In the genomic region with DNA sequence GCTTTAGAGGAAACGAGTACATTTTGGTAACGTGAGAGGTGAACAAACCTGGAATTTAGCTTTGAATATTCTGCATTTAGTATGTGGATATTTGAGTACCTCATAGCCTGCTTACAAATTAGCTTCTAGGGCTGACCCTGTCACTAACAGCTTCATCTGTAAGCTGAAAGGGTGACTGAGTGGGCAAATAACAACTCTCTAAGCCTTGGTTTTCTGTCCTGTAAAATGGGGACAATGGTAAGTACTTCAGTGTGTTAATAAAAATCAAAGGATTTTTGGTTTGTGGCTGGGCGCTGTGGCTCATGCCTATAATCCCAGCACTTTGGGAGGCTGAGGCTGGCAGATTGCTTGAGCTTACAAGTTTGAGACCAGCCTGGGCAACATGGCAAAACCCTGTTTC, we compare ENCODE assay signal across 22 cellular contexts. TPM values are rescaled to one million over a fixed set of nuclear protein-coding genes. Genes with fewer than 3 reads are reported as not detected.
DNase-seq lines count a peak whose midpoint lies in the region; ATAC-seq, FAIRE-seq and TF ChIP-seq lines count a peak whose summit lies in the region.
"Had no signal": no experiment of that assay in that cellular context is flagged by ENCODE, and none has a peak within 500 bp of the region (broad histone marks: within the 10 kb centered on the region; RNA-seq: fewer than 3 reads in every experiment).

No MANE protein-coding gene starts in this region.

- no peak overlapping the region for H3K4me3 ChIP-seq in A549
- no peak overlapping the region for H3K4me3 ChIP-seq in PC-3 (ENCODE audit: low read length)
- no peak overlapping the region for H3K4me3 ChIP-seq in astrocyte (ENCODE audit: insufficient read depth, low read depth, low read length)
- no peak overlapping the region for H3K4me3 ChIP-seq in mesenchymal stem cell (ENCODE audit: insufficient read depth in 1 of 2, low read depth in 1 of 2, low read length in 2 of 2)
- H3K4me3 ChIP-seq: BLaER1 treated with 17β-estradiol and CSF1 and Interleukin-3, amounts not matched to agents 10 nM and 100 nM; HAP-1 had no signal

- H3K9ac ChIP-seq in PC-3 (ENCODE audit: low read length) (no peak overlapping the region), astrocyte (ENCODE audit: low read length) (no peak overlapping the region), mesenchymal stem cell (ENCODE audit: low read length) (no peak overlapping the region)
- H3K9ac ChIP-seq: BLaER1 treated with 17β-estradiol and CSF1 and Interleukin-3, amounts not matched to agents 10 nM and 100 nM had no signal

- H3K14ac ChIP-seq in mesenchymal stem cell (ENCODE audit: low read length in 2 of 2) = no peak overlapping the region

- H3K9me2 ChIP-seq in PC-3 (replicated peaks; ENCODE audit: low read length) = no peaks in the 10 kb centered on the region

- peak overlapping the region; percentile 20 for H3K4me3 Mint-ChIP-seq in astrocyte (ENCODE audit: unreplicated experiment)
- no peak overlapping the region for H3K4me3 Mint-ChIP-seq in CD4-positive, alpha-beta T cell
- H3K4me3 Mint-ChIP-seq: CD8-positive, alpha-beta T cell; HFFc6 had no signal

- H3K27ac ChIP-seq in A549 = peak overlapping the region; percentile 53 to 86
- peak overlapping the region; percentile 91; the same call in 1 of the 2 replicates for H3K27ac ChIP-seq in PC-3 (ENCODE audit: low read length)
- H3K27ac ChIP-seq in astrocyte (ENCODE audit: low read depth, low read length) = no peak overlapping the region
- no peak overlapping the region for H3K27ac ChIP-seq in mesenchymal stem cell (ENCODE audit: low read length, poor library complexity, severe bottlenecking)
- no peak overlapping the region for H3K27ac ChIP-seq in CD4-positive, alpha-beta T cell (ENCODE audit: low read depth, low read length)
- H3K27ac ChIP-seq: BLaER1 treated with 17β-estradiol and CSF1 and Interleukin-3, amounts not matched to agents 10 nM and 100 nM had no signal

- H3K4me2 ChIP-seq in A549 (no peak overlapping the region; the same call in 2 of the 3 replicates), PC-3 (ENCODE audit: low read length) (no peak overlapping the region), astrocyte (ENCODE audit: low read length) (no peak overlapping the region), mesenchymal stem cell (ENCODE audit: low read length, poor library complexity, severe bottlenecking) (no peak overlapping the region)
- H3K4me2 ChIP-seq: BLaER1 treated with 17β-estradiol and CSF1 and Interleukin-3, amounts not matched to agents 10 nM and 100 nM had no signal

- H2BK120ac ChIP-seq in mesenchymal stem cell (ENCODE audit: low read depth, low read length) = no peak overlapping the region

- no peak for TF ChIP-seq EP300 in A549 (IDR thresholded peaks at IDR 0.05)

- H3K27ac Mint-ChIP-seq in astrocyte (ENCODE audit: unreplicated experiment) = peak overlapping the region; percentile 27
- H3K27ac Mint-ChIP-seq in CD4-positive, alpha-beta T cell = no peak overlapping the region
- H3K27ac Mint-ChIP-seq: CD8-positive, alpha-beta T cell; HFFc6 had no signal

- H3F3A ChIP-seq in PC-3 (ENCODE audit: low read length, unreplicated experiment) = peaks cover 19% of the 10 kb centered on the region

- no peak overlapping the region for H4K8ac ChIP-seq in mesenchymal stem cell (ENCODE audit: low read length)

- H3K18ac ChIP-seq in mesenchymal stem cell (ENCODE audit: low read depth in 1 of 2, low read length in 2 of 2) = no peak overlapping the region

- no peaks in the 10 kb centered on the region for H3K27me3 Mint-ChIP-seq in astrocyte (ENCODE audit: low read depth, unreplicated experiment)
- no peaks in the 10 kb centered on the region for H3K27me3 Mint-ChIP-seq in CD4-positive, alpha-beta T cell

- no peak for TF ChIP-seq CTCF in A549 (IDR thresholded peaks at IDR 0.05)
- TF ChIP-seq CTCF in PC-3 (conservative IDR thresholded peaks at IDR 0.05; ENCODE audit: low read depth, low read length) = no peak
- no peak for TF ChIP-seq CTCF in astrocyte (IDR thresholded peaks at IDR 0.05; ENCODE audit: insufficient read depth, low read depth, low read length)
- TF ChIP-seq CTCF in CD4-positive, alpha-beta T cell (IDR thresholded peaks at IDR 0.05) = no peak

- H3K4me1 ChIP-seq in A549 (peaks cover 69% of the 10 kb centered on the region), PC-3 (ENCODE audit: insufficient read depth, low read length) (peaks cover 77% of the 10 kb centered on the region), astrocyte (ENCODE audit: insufficient read depth, low read length) (peaks cover 20% of the 10 kb centered on the region), mesenchymal stem cell (ENCODE audit: control insufficient read depth, insufficient read depth, low read depth, low read length) (peaks cover 6% of the 10 kb centered on the region)
- H3K4me1 ChIP-seq: BE2C, HAP-1 had no signal

- no peak overlapping the region for H4K91ac ChIP-seq in mesenchymal stem cell (ENCODE audit: low read length)

- no peak for DNase-seq in A549 (ENCODE audit: low read depth in 1 of 2, low spot score in 1 of 2)
- DNase-seq in PC-3 = no peak
- no peak for DNase-seq in astrocyte (ENCODE audit: low read depth)
- DNase-seq in mesenchymal stem cell = no peak
- no peak for DNase-seq in Right ventricle myocardium superior
- no peak for DNase-seq in NCI-H345 treated with DMSO at 0.1 percent for 48 hours (lab: John Stamatoyannopoulos, UW; ENCODE audit: unreplicated experiment)
- no peak for DNase-seq in CD4-positive, alpha-beta T cell
- DNase-seq: ACHN; AML-193; BE2C; Caco-2; CD8-positive, alpha-beta T cell; DMS153; DND-41; GOT3; HFFc6 had no signal

- H3K9me3 ChIP-seq in A549 (no peaks in the 10 kb centered on the region), PC-3 (ENCODE audit: low read length) (no peaks in the 10 kb centered on the region), astrocyte (ENCODE audit: insufficient read depth, low read depth, low read length) (no peaks in the 10 kb centered on the region), mesenchymal stem cell (ENCODE audit: control insufficient read depth, low read length) (no peaks in the 10 kb centered on the region)
- no peaks in the 10 kb centered on the region for H3K9me3 ChIP-seq in CD4-positive, alpha-beta T cell (ENCODE audit: control insufficient read depth, low read length)
- H3K9me3 ChIP-seq: BE2C, Caco-2, HAP-1 had no signal

- BruUV-seq in PC-3 (replicated peaks; lab: Mats Ljungman, UMichigan) = no TSS peak

- H3K27me3 ChIP-seq in PC-3 (ENCODE audit: low read length) = no peaks in the 10 kb centered on the region
- no peaks in the 10 kb centered on the region for H3K27me3 ChIP-seq in astrocyte (ENCODE audit: insufficient read depth, low read length)
- H3K27me3 ChIP-seq in mesenchymal stem cell (ENCODE audit: control insufficient read depth in 1 of 2, insufficient read depth in 1 of 2, low read length in 2 of 2) = no peaks in the 10 kb centered on the region
- no peaks in the 10 kb centered on the region for H3K27me3 ChIP-seq in CD4-positive, alpha-beta T cell (ENCODE audit: control insufficient read depth, insufficient read depth, low read length)
- H3K27me3 ChIP-seq: BE2C; BLaER1 treated with 17β-estradiol and CSF1 and Interleukin-3, amounts not matched to agents 10 nM and 100 nM had no signal

- CTCF ChIA-PET in A549 (lab: Yijun Ruan, JAX) = interaction anchor here (1.2 to 5.8 kb wide), 3 partner anchors 11 to 14 kb away, joined by 3 to 31 read pairs (median 4); no protein-coding TSS in a partner anchor
- CTCF ChIA-PET in PC-3 (lab: Charles Lee) = no interaction called here
- CTCF ChIA-PET in CD4-positive, alpha-beta T cell (lab: Charles Lee) = interaction anchor here (1.1 to 1.5 kb wide), 2 partner anchors 344 to 417 kb away, joined by 3 read pairs; no protein-coding TSS in a partner anchor

- peaks cover 18% of the 10 kb centered on the region for H3K36me3 ChIP-seq in PC-3 (ENCODE audit: low read depth, low read length)
- peaks cover 11% of the 10 kb centered on the region for H3K36me3 ChIP-seq in astrocyte (ENCODE audit: insufficient read depth, low read length)
- peaks cover 3 to 28% of the 10 kb centered on the region in 2 experiments for H3K36me3 ChIP-seq in mesenchymal stem cell (ENCODE audit: control insufficient read depth in 1 of 2, insufficient read depth in 2 of 2, low read depth in 1 of 2, low read length in 2 of 2)

- no peak overlapping the region for H2BK15ac ChIP-seq in mesenchymal stem cell (ENCODE audit: low read depth, poor library complexity, severe bottlenecking)

- peaks cover 3% of the 10 kb centered on the region for H3K79me1 ChIP-seq in mesenchymal stem cell (replicated peaks; ENCODE audit: low read length, poor library complexity, severe bottlenecking)

- FAIRE-seq in A549 (lab: Jason Lieb, UNC) (no peak), astrocyte (lab: Jason Lieb, UNC) (no peak)
- FAIRE-seq: A204.1, G401.6, GM12892, H54 had no signal

- ATAC-seq in A549 (no peak), PC-3 (no peak), Right ventricle myocardium superior (ENCODE audit: poor library complexity) (no peak)
- no peak for ATAC-seq in CD4-positive, alpha-beta T cell (ENCODE audit: poor library complexity)
- ATAC-seq: CD8-positive, alpha-beta T cell had no signal

- TF ChIP-seq RAD21 in A549 (conservative IDR thresholded peaks at IDR 0.05 in 1 of 2, IDR thresholded peaks at IDR 0.05 in 1 of 2) = no peak

- H3K4me1 Mint-ChIP-seq in astrocyte (ENCODE audit: low read depth, unreplicated experiment) = peaks cover 20% of the 10 kb centered on the region
- no peaks in the 10 kb centered on the region for H3K4me1 Mint-ChIP-seq in CD4-positive, alpha-beta T cell (ENCODE audit: low read depth)

- no peaks in the 10 kb centered on the region for H4K20me1 ChIP-seq in PC-3 (ENCODE audit: low read length)
- no peaks in the 10 kb centered on the region for H4K20me1 ChIP-seq in astrocyte (ENCODE audit: insufficient read depth, low read length)
- H4K20me1 ChIP-seq: BLaER1 treated with 17β-estradiol and CSF1 and Interleukin-3, amounts not matched to agents 10 nM and 100 nM had no signal

- H3K36me3 Mint-ChIP-seq in astrocyte (ENCODE audit: low read depth, unreplicated experiment) = peaks cover 7% of the 10 kb centered on the region
- peaks cover 49% of the 10 kb centered on the region for H3K36me3 Mint-ChIP-seq in CD4-positive, alpha-beta T cell (ENCODE audit: low read depth)

- H3K4ac ChIP-seq in mesenchymal stem cell (ENCODE audit: low read depth in 1 of 2, low read length in 2 of 2) = no peak overlapping the region

- intact Hi-C loops in PC-3 (cut with micrococcal nuclease) (no loop called here), Right ventricle myocardium superior (cut with DNase I) (no loop called here)
- intact Hi-C loops in CD4-positive, alpha-beta T cell (cut with DNase I, micrococcal nuclease) = no loop called here

- POLR2A ChIA-PET in A549 (lab: Yijun Ruan, JAX) (interaction anchor here (1.0 kb wide), 1 partner anchor 10 kb away, joined by 3 read pairs; no protein-coding TSS in a partner anchor), PC-3 (lab: Charles Lee; ENCODE audit: unreplicated experiment) (interaction anchor here (0.6 kb wide), 2 partner anchors 10 to 92 kb away, joined by 6 to 7 read pairs; no protein-coding TSS in a partner anchor)
- POLR2A ChIA-PET in CD4-positive, alpha-beta T cell (lab: Charles Lee) = interaction anchor here (1.4 kb wide), 1 partner anchor 11 kb away, joined by 3 read pairs; no protein-coding TSS in a partner anchor

- H3K23ac ChIP-seq in mesenchymal stem cell (ENCODE audit: low read length in 2 of 2) = no peak overlapping the region

- no peak overlapping the region for H2BK5ac ChIP-seq in mesenchymal stem cell (ENCODE audit: low read depth, low read length, poor library complexity, severe bottlenecking)

- H2AK5ac ChIP-seq in mesenchymal stem cell (ENCODE audit: low read length, severe bottlenecking) = peak overlapping the region; percentile 9

- 91% methylated on average over 3 of the region's 3 CpGs for WGBS in A549 (ENCODE audit: missing lambda C conversion rate)
- WGBS in mesenchymal stem cell = 97% methylated on average over 3 of the region's 3 CpGs

- no peak for TF ChIP-seq POLR2A in A549 (IDR thresholded peaks at IDR 0.05; ENCODE audit: low read length)

- no peak overlapping the region for H2BK12ac ChIP-seq in mesenchymal stem cell (ENCODE audit: low read length in 2 of 2)

- H2AFZ ChIP-seq in PC-3 (ENCODE audit: low read length) (no peak overlapping the region), astrocyte (ENCODE audit: low read depth, low read length) (no peak overlapping the region), mesenchymal stem cell (ENCODE audit: low read depth, low read length) (no peak overlapping the region)

- H3K79me2 ChIP-seq in PC-3 (ENCODE audit: low read length) = peaks cover 8% of the 10 kb centered on the region
- H3K79me2 ChIP-seq in astrocyte (ENCODE audit: insufficient read depth, low read length) = no peaks in the 10 kb centered on the region

- peaks cover 2% of the 10 kb centered on the region for H3K9me3 Mint-ChIP-seq in astrocyte (ENCODE audit: unreplicated experiment)
- no peaks in the 10 kb centered on the region for H3K9me3 Mint-ChIP-seq in CD4-positive, alpha-beta T cell
- H3K9me3 Mint-ChIP-seq: HFFc6 had no signal

RNA-seq across cellular contexts. Expression of a gene that starts 8.5 kb away (rescaled TPM):
- polyA plus RNA-seq in A549 (2011; rRNA removed) = 0.62 and 0.82 TPM in 2 replicates
- 0.41 and 0.45 TPM in 2 replicates for polyA plus RNA-seq in A549 (2012; cell fraction: cytosol; rRNA removed)
- 1.1 and 2.3 TPM in 2 replicates for polyA plus RNA-seq in A549 (2012; cell fraction: nucleus; rRNA removed)
- polyA plus RNA-seq in A549 (2017; fragmentation: RNase III; extraction: RNeasy Plus Mini Kit Qiagen cat#74134 plus additional on column Dnase treatment) = 0.90 to 1.0 TPM (median 0.98 TPM) in 3 replicates
- polyA minus RNA-seq in A549 (2011; rRNA and poly(A)+ RNA removed) = 0.54 and 0.74 TPM in 2 replicates
- total RNA-seq in PC-3 (2014; rRNA removed) = 1.2 and 2.8 TPM in 2 replicates
- 2.0 and 2.3 TPM in 2 replicates for total RNA-seq in astrocyte
- polyA plus RNA-seq in mesenchymal stem cell (2013, experiment 1 of 2) = 0.32 TPM
- polyA plus RNA-seq in mesenchymal stem cell (2013, experiment 2 of 2) = 0.29 TPM
- 0.46 TPM for total RNA-seq in Right ventricle myocardium superior
- 1 to 10 TPM; 2.3 to 2.4 TPM for total RNA-seq in CD4-positive, alpha-beta T cell

RNA-seq across cellular contexts. Expression of a gene that starts 14.4 kb away (rescaled TPM):
- polyA plus RNA-seq in A549 (2011; rRNA removed) = 41.7 and 60.7 TPM in 2 replicates
- 17.3 and 18.9 TPM in 2 replicates for polyA plus RNA-seq in A549 (2012; cell fraction: cytosol; rRNA removed)
- 3.7 and 5.0 TPM in 2 replicates for polyA plus RNA-seq in A549 (2012; cell fraction: nucleus; rRNA removed)
- 31.4 to 33.9 TPM (median 31.5 TPM) in 3 replicates for polyA plus RNA-seq in A549 (2017; fragmentation: RNase III; extraction: RNeasy Plus Mini Kit Qiagen cat#74134 plus additional on column Dnase treatment)
- 8.0 and 8.4 TPM in 2 replicates for polyA minus RNA-seq in A549 (2011; rRNA and poly(A)+ RNA removed)
- 72.2 and 82.1 TPM in 2 replicates for total RNA-seq in PC-3 (2014; rRNA removed)
- 32.1 and 32.5 TPM in 2 replicates for total RNA-seq in astrocyte
- 39.7 TPM for polyA plus RNA-seq in mesenchymal stem cell (2013, experiment 1 of 2)
- 41.1 TPM for polyA plus RNA-seq in mesenchymal stem cell (2013, experiment 2 of 2)
- total RNA-seq in Right ventricle myocardium superior = 57.0 TPM
- 10 to 100 TPM; 17.1 to 18.4 TPM for total RNA-seq in CD4-positive, alpha-beta T cell

RNA-seq across cellular contexts. Expression of a gene that starts 30.1 kb away (rescaled TPM):
- polyA plus RNA-seq in A549 (2011; rRNA removed) (not detected in 2 replicates), A549 (2017; fragmentation: RNase III; extraction: RNeasy Plus Mini Kit Qiagen cat#74134 plus additional on column Dnase treatment) (not detected in 3 replicates)
- not detected in 2 replicates for polyA plus RNA-seq in A549 (2012; cell fraction: cytosol; rRNA removed)
- not detected in 2 replicates for polyA plus RNA-seq in A549 (2012; cell fraction: nucleus; rRNA removed)
- polyA minus RNA-seq in A549 (2011; rRNA and poly(A)+ RNA removed) = not detected in 2 replicates
- total RNA-seq in PC-3 (2014; rRNA removed) (not detected in 2 replicates), astrocyte (0.45 and 0.79 TPM in 2 replicates), Right ventricle myocardium superior (not detected)
- 0.19 TPM for polyA plus RNA-seq in mesenchymal stem cell (2013, experiment 1 of 2)
- polyA plus RNA-seq in mesenchymal stem cell (2013, experiment 2 of 2) = 0.05 TPM
- total RNA-seq in CD4-positive, alpha-beta T cell = not detected
- total RNA-seq: Caco-2; CD8-positive, alpha-beta T cell; HFFc6 had no signal

Comparison
In these comparisons a context has a peak if more than half of its experiments do, and no peak if none do; other contexts are left out.
1. H3K27ac ChIP-seq: peak in A549 (2 of 2) and PC-3 (single experiment); none in astrocyte (single experiment), mesenchymal stem cell (single experiment) and CD4-positive, alpha-beta T cell (single experiment).